1 cellular context compared by ENCODE assay signal in the genomic region with DNA sequence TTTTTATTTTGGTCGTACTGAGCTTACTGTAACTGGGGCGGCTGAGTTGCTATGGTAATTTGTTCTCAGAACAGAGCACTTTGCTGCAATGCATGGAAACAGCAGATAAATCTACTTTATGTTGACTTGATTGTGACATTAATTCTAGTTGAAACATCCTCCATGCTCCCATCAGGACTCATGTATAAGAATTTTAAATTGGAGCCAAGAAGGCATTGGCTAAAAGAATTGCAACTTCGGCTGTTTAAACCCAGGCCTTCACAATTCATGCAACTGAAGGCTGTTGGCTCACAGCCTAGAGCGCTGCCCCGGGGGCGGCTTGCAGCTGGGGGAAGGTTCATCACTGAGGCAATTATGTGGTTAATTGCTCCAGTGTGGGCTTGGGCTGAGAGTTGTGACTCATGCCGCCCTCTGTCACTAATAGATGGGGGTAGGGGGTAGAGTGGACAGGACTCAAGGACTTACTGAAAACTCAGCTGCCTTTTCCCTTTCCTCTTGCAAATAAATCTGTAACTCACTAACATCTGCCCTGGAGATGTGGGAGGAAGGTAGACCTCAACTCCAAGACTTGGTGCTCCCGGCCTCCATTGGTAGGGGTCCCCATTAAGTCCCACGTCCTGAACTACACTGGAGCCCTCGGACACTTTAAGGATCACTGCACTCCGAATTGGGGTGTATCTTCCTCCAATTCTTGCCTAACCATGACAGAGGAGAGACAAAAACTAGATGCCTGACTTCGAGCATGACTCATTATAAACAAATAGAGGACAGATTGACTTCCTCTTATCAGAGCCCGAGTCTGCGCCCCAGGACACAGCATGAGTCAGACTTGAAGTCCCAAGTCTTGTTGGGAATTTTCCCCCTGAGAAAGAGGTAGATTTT.
A peak's percentile ranks its signal among the peaks of the same experiment; 100 is the strongest.
TF ChIP-seq lines count a peak whose summit lies in the region.

No MANE protein-coding gene starts in this region.

TF ChIP-seq in HEK293, 187 proteins besides CTCF, POLR2A, EP300 and RAD21 (continued from another document and continues in another):
- no peak for TF ChIP-seq ZNF280D (tag by site-specific recombination; IDR thresholded peaks at IDR 0.05)
- TF ChIP-seq ZFP3 (tag by site-specific recombination; IDR thresholded peaks at IDR 0.05; ENCODE audit: low read depth), result no peak
- peak; percentile 92 for TF ChIP-seq ZNF629 (tag by site-specific recombination; IDR thresholded peaks at IDR 0.05)
- no peak for TF ChIP-seq ZNF707 (tag by site-specific recombination; IDR thresholded peaks at IDR 0.05)
- no peak for TF ChIP-seq ZNF174 (tag by site-specific recombination; IDR thresholded peaks at IDR 0.05)
- TF ChIP-seq TCF7L2 (IDR thresholded peaks at IDR 0.05; ENCODE audit: borderline replicate concordance, low read depth, low read length), result no peak
- TF ChIP-seq ZNF571 (tag by site-specific recombination; IDR thresholded peaks at IDR 0.05), result no peak
- no peak for TF ChIP-seq ZNF416 (tag by site-specific recombination; IDR thresholded peaks at IDR 0.05)
- TF ChIP-seq, protein P1, sequence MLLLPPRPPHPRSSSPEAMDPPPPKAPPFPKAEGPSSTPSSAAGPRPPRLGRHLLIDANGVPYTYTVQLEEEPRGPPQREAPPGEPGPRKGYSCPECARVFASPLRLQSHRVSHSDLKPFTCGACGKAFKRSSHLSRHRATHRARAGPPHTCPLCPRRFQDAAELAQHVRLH (tag by site-specific recombination; IDR thresholded peaks at IDR 0.05), result 0 out of 2 replicates have a peak, but pooled peaks have one; percentile 60
- 0 out of 2 replicates have a peak, but pooled peaks have one; percentile 81 for TF ChIP-seq ZNF391 (tag by site-specific recombination; IDR thresholded peaks at IDR 0.05; ENCODE audit: borderline replicate concordance, low read depth)
- TF ChIP-seq EGR2 (tag by site-specific recombination; IDR thresholded peaks at IDR 0.05; ENCODE audit: low read depth), result peak; percentile 97
- TF ChIP-seq ZNF433 (tag by site-specific recombination; IDR thresholded peaks at IDR 0.05; ENCODE audit: low read depth), result no peak
- no peak for TF ChIP-seq ZNF133 (tag by site-specific recombination; IDR thresholded peaks at IDR 0.05)
- no peak for TF ChIP-seq ZNF138 (tag by site-specific recombination; IDR thresholded peaks at IDR 0.05; ENCODE audit: borderline replicate concordance)
- no peak for TF ChIP-seq ZNF560 (tag by site-specific recombination; IDR thresholded peaks at IDR 0.05; ENCODE audit: borderline replicate concordance)
- peak; percentile 63; the same call in 1 of the 2 replicates for TF ChIP-seq ZNF558 (tag by site-specific recombination; IDR thresholded peaks at IDR 0.05)
- TF ChIP-seq PBX3 (CRISPR knock-in tag; IDR thresholded peaks at IDR 0.05), result no peak
- TF ChIP-seq PRDM2 (tag by site-specific recombination; IDR thresholded peaks at IDR 0.05; ENCODE audit: borderline replicate concordance), result no peak
- TF ChIP-seq, protein P2, sequence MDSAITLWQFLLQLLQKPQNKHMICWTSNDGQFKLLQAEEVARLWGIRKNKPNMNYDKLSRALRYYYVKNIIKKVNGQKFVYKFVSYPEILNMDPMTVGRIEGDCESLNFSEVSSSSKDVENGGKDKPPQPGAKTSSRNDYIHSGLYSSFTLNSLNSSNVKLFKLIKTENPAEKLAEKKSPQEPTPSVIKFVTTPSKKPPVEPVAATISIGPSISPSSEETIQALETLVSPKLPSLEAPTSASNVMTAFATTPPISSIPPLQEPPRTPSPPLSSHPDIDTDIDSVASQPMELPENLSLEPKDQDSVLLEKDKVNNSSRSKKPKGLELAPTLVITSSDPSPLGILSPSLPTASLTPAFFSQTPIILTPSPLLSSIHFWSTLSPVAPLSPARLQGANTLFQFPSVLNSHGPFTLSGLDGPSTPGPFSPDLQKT (IDR thresholded peaks at IDR 0.05; ENCODE audit: borderline replicate concordance, low read depth, low read length), result no peak
- no peak for TF ChIP-seq ZNF16 (tag by site-specific recombination; IDR thresholded peaks at IDR 0.05; ENCODE audit: low read depth)
- no peak for TF ChIP-seq ATF2 (tag by site-specific recombination; IDR thresholded peaks at IDR 0.05; ENCODE audit: low read depth)
- TF ChIP-seq ZNF488 (tag by site-specific recombination; IDR thresholded peaks at IDR 0.05), result 0 out of 2 replicates have a peak, but pooled peaks have one; percentile 53
- TF ChIP-seq REPIN1 (tag by site-specific recombination; IDR thresholded peaks at IDR 0.05; ENCODE audit: low read depth), result no peak
- no peak for TF ChIP-seq SCRT1 (tag by site-specific recombination; IDR thresholded peaks at IDR 0.05; ENCODE audit: borderline replicate concordance)
- TF ChIP-seq ZNF146 (tag by site-specific recombination; IDR thresholded peaks at IDR 0.05), result no peak
- TF ChIP-seq ZNF843 (tag by site-specific recombination; IDR thresholded peaks at IDR 0.05), result peak; percentile 84
- peak; percentile 21 for TF ChIP-seq SP2 (tag by site-specific recombination; IDR thresholded peaks at IDR 0.05)
- TF ChIP-seq GFI1B (tag by site-specific recombination; IDR thresholded peaks at IDR 0.05), result peak; percentile 88
- no peak for TF ChIP-seq ZNF596 (tag by site-specific recombination; IDR thresholded peaks at IDR 0.05)
- TF ChIP-seq ZNF10 (tag by site-specific recombination; IDR thresholded peaks at IDR 0.05), result 0 out of 2 replicates have a peak, but pooled peaks have one; percentile 37
- TF ChIP-seq ZNF830 (tag by site-specific recombination; IDR thresholded peaks at IDR 0.05; ENCODE audit: low read depth), result no peak
- TF ChIP-seq ZNF404 (tag by site-specific recombination; IDR thresholded peaks at IDR 0.05), result no peak
- TF ChIP-seq ZNF19 (tag by site-specific recombination; IDR thresholded peaks at IDR 0.05; ENCODE audit: low read depth), result no peak
- no peak; the same call in none of the 2 replicates for TF ChIP-seq GLIS2 (tag by site-specific recombination; IDR thresholded peaks at IDR 0.05)
- peak; percentile 86 for TF ChIP-seq INSM2 (tag by site-specific recombination; IDR thresholded peaks at IDR 0.05)
- no peak for TF ChIP-seq ZNF768 (tag by site-specific recombination; IDR thresholded peaks at IDR 0.05)
- TF ChIP-seq, protein P3, sequence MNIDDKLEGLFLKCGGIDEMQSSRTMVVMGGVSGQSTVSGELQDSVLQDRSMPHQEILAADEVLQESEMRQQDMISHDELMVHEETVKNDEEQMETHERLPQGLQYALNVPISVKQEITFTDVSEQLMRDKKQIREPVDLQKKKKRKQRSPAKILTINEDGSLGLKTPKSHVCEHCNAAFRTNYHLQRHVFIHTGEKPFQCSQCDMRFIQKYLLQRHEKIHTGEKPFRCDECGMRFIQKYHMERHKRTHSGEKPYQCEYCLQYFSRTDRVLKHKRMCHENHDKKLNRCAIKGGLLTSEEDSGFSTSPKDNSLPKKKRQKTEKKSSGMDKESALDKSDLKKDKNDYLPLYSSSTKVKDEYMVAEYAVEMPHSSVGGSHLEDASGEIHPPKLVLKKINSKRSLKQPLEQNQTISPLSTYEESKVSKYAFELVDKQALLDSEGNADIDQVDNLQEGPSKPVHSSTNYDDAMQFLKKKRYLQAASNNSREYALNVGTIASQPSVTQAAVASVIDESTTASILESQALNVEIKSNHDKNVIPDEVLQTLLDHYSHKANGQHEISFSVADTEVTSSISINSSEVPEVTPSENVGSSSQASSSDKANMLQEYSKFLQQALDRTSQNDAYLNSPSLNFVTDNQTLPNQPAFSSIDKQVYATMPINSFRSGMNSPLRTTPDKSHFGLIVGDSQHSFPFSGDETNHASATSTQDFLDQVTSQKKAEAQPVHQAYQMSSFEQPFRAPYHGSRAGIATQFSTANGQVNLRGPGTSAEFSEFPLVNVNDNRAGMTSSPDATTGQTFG (tag by site-specific recombination; IDR thresholded peaks at IDR 0.05; ENCODE audit: borderline replicate concordance), result no peak
- no peak for TF ChIP-seq ZNF514 (tag by site-specific recombination; IDR thresholded peaks at IDR 0.05)
